2 cellular contexts compared by ENCODE assay signal in the genomic region with DNA sequence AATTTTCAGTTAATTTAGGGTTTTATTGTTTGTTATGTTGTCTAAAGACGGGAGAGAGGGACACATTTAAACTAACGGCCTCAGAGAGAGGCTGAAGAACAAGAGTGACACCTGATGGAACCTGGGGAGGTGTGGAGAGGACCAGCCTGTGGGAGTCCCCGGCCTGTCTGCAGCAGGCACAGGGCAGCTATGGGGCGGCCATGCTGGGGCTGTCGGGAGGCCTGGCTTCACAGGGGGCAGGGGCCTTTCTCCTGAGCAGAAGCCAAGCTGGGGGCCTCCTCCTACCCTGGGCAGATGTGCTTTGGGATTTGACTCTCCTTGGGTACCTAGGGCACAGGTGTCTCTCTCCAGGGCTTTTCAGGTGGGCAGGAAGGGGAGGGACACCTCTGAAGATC.
TF ChIP-seq lines count a peak whose summit lies in the region.

No MANE protein-coding gene starts in this region.

TF ChIP-seq in WTC11, 78 proteins besides CTCF, POLR2A, EP300 and RAD21:
- TF ChIP-seq, protein P1, sequence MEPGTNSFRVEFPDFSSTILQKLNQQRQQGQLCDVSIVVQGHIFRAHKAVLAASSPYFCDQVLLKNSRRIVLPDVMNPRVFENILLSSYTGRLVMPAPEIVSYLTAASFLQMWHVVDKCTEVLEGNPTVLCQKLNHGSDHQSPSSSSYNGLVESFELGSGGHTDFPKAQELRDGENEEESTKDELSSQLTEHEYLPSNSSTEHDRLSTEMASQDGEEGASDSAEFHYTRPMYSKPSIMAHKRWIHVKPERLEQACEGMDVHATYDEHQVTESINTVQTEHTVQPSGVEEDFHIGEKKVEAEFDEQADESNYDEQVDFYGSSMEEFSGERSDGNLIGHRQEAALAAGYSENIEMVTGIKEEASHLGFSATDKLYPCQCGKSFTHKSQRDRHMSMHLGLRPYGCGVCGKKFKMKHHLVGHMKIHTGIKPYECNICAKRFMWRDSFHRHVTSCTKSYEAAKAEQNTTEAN (CRISPR knock-in tag; IDR thresholded peaks at IDR 0.05) = no peak
- TF ChIP-seq ATF1 (CRISPR knock-in tag; IDR thresholded peaks at IDR 0.05) (no peak), FOXK1 (CRISPR knock-in tag; IDR thresholded peaks at IDR 0.05) (no peak), FOXP4 (CRISPR knock-in tag; IDR thresholded peaks at IDR 0.05) (no peak), ZNF317 (CRISPR knock-in tag; IDR thresholded peaks at IDR 0.05; ENCODE audit: borderline replicate concordance, low read depth) (peak; percentile 66; the same call in 1 of the 2 replicates), ESRRA (CRISPR knock-in tag; IDR thresholded peaks at IDR 0.05; ENCODE audit: borderline replicate concordance) (no peak), ZNF121 (CRISPR knock-in tag; IDR thresholded peaks at IDR 0.05) (no peak)

TF ChIP-seq in HepG2, 621 proteins besides CTCF, POLR2A, EP300 and RAD21:
- TF ChIP-seq SKI (IDR thresholded peaks at IDR 0.05; ENCODE audit: partially characterized antibody) (no peak), PCBP2 (optimal IDR thresholded peaks at IDR 0.05; ENCODE audit: low read depth, low read length, poor library complexity, severe bottlenecking) (no peak), AGO2 (optimal IDR thresholded peaks at IDR 0.05; ENCODE audit: low read depth, low read length) (peak; percentile 24), ZNF580 (CRISPR knock-in tag; IDR thresholded peaks at IDR 0.05; ENCODE audit: borderline replicate concordance, low read depth) (no peak), MAFF (IDR thresholded peaks at IDR 0.05; ENCODE audit: low read depth, low read length) (no peak), ZNF296 (CRISPR knock-in tag; conservative IDR thresholded peaks at IDR 0.05) (no peak)
TF ChIP-seq in HepG2: peak in this region for 1.
